ENCODE assay signal across 9 cellular contexts in the genomic region with DNA sequence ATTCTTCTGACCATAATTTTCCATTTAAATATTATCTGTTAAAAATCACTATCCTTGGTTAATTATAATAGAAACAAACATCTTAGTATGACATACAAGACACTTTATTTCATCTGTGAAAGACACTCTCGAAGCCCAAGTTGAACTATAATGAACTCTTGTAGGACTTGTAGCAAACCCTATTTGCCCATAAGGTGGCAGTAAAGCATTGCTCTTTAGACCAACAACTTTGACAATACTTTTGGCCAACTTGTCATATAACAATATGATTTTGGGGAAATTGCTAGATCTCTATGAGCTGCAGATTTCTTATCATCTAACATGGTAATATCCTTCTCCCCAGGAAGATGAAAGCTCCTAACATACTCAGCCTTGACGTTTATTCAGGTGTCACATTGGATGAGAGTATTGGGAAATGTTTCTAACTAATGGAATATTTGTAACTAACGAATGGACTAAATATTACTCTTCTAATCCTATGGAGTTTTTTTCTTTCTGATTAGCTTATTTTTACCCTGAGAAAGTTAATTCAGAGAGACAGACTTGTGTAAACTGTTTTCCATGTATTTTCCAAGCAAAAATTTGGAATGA. TPM values are rescaled to one million over a fixed set of nuclear protein-coding genes. Genes with fewer than 3 reads are reported as not detected.
A peak's percentile ranks its signal among the peaks of the same experiment; 100 is the strongest.
DNase-seq lines count a peak whose midpoint lies in the region; ATAC-seq and TF ChIP-seq lines count a peak whose summit lies in the region.
"Had no signal": no experiment of that assay in that cellular context is flagged by ENCODE, and none has a peak within 500 bp of the region (broad histone marks: within the 10 kb centered on the region; RNA-seq: fewer than 3 reads in every experiment).

No MANE protein-coding gene starts in this region.

- TF ChIP-seq CTCF in Calu3 (IDR thresholded peaks at IDR 0.05; ENCODE audit: unreplicated experiment) = peak; percentile 18
- peak; percentile 90 for TF ChIP-seq CTCF in RWPE1 (conservative IDR thresholded peaks at IDR 0.05; ENCODE audit: low read depth)

- no TSS peak for BruUV-seq in Calu3 (replicated peaks; lab: Mats Ljungman, UMichigan)

- no peaks in the 10 kb centered on the region for H3K27me3 Mint-ChIP-seq in Calu3 (ENCODE audit: unreplicated experiment)
- H3K27me3 Mint-ChIP-seq in natural killer cell treated with Interleukin-12 subunit alpha and Interleukin-12 subunit beta and Interleukin-15 and Interleukin-18, amount 100 ng/mL, for 72 hours = peaks cover 11 to 35% of the 10 kb centered on the region in 2 donors

- DNase-seq in Calu3 (peak; percentile 18), Kasumi-1 (lab: John Stamatoyannopoulos, UW) (peak; percentile 72 to 75), RWPE1 (ENCODE audit: low spot score) (peak; percentile 34), D341Med (ENCODE audit: low spot score) (no peak), T-helper 9 cell (no peak)
- no peak for DNase-seq in natural killer cell treated with Interleukin-12 subunit alpha and Interleukin-12 subunit beta and Interleukin-15 and Interleukin-18, amount 100 ng/mL, for 72 hours (ENCODE audit: low spot score)

- no peak overlapping the region for H3K27ac ChIP-seq in RWPE1
- H3K27ac ChIP-seq: SJSA1 had no signal

- no peak overlapping the region for H3K27ac Mint-ChIP-seq in Calu3 (ENCODE audit: unreplicated experiment)
- no peak overlapping the region for H3K27ac Mint-ChIP-seq in natural killer cell treated with Interleukin-12 subunit alpha and Interleukin-12 subunit beta and Interleukin-15 and Interleukin-18, amount 100 ng/mL, for 72 hours

- ATAC-seq in GM19463 (IDR thresholded peaks at IDR 0.05; ENCODE audit: unreplicated experiment) (peak; percentile 79), esophagus mucosa (peak; percentile 67)
- ATAC-seq in natural killer cell treated with Interleukin-12 subunit alpha and Interleukin-12 subunit beta and Interleukin-15 and Interleukin-18, amount 100 ng/mL, for 72 hours = peak; percentile 68 to 76

- H3K36me3 Mint-ChIP-seq in Calu3 (ENCODE audit: insufficient read depth, unreplicated experiment) = no peaks in the 10 kb centered on the region
- H3K36me3 Mint-ChIP-seq in natural killer cell treated with Interleukin-12 subunit alpha and Interleukin-12 subunit beta and Interleukin-15 and Interleukin-18, amount 100 ng/mL, for 72 hours = no peaks in the 10 kb centered on the region

- H3K4me1 Mint-ChIP-seq in Calu3 (ENCODE audit: low read depth, unreplicated experiment) = no peaks in the 10 kb centered on the region
- peaks cover 0 to 2% of the 10 kb centered on the region in 2 donors for H3K4me1 Mint-ChIP-seq in natural killer cell treated with Interleukin-12 subunit alpha and Interleukin-12 subunit beta and Interleukin-15 and Interleukin-18, amount 100 ng/mL, for 72 hours (ENCODE audit: low read depth in 2 of 2)

- POLR2A ChIA-PET in RWPE1 (lab: Yijun Ruan, JAX; ENCODE audit: low non-redundant PET) = no interaction called here

- CTCF ChIA-PET in Calu3 (lab: Charles Lee) (interaction anchor here (1.1 kb wide), 1 partner anchor 552 kb away, joined by 5 read pairs; no protein-coding TSS in a partner anchor), RWPE1 (lab: Yijun Ruan, JAX) (interaction anchor here (0.5 to 2.1 kb wide), 7 partner anchors 15 to 552 kb away, joined by 3 to 10 read pairs (median 5); no protein-coding TSS in a partner anchor)

- intact Hi-C loops in Calu3 (cut with micrococcal nuclease; ENCODE audit: unreplicated experiment) = loop anchor here (1.0 to 5.0 kb wide), 6 partner anchors 113 to 552 kb away; no protein-coding TSS in a partner anchor

- H3K4me3 Mint-ChIP-seq in Calu3 (ENCODE audit: low read depth, unreplicated experiment) = no peak overlapping the region
- no peak overlapping the region for H3K4me3 Mint-ChIP-seq in natural killer cell treated with Interleukin-12 subunit alpha and Interleukin-12 subunit beta and Interleukin-15 and Interleukin-18, amount 100 ng/mL, for 72 hours

- no peaks in the 10 kb centered on the region for H3K9me3 Mint-ChIP-seq in Calu3 (ENCODE audit: low read depth, unreplicated experiment)
- no peaks in the 10 kb centered on the region for H3K9me3 Mint-ChIP-seq in natural killer cell treated with Interleukin-12 subunit alpha and Interleukin-12 subunit beta and Interleukin-15 and Interleukin-18, amount 100 ng/mL, for 72 hours

RNA-seq across cellular contexts. Expression of a gene that starts 11.0 kb away (rescaled TPM):
- total RNA-seq in Calu3 (2022) (not detected in 2 replicates), esophagus mucosa (not detected)
- total RNA-seq in natural killer cell treated with Interleukin-12 subunit alpha and Interleukin-12 subunit beta and Interleukin-15 and Interleukin-18, amount 100 ng/mL, for 72 hours = not detected
- total RNA-seq: SJSA1 had no signal

RNA-seq across cellular contexts. Expression of a gene that starts 23.5 kb away (rescaled TPM):
- total RNA-seq in Calu3 (2022) (not detected in 2 replicates), esophagus mucosa (2.9 TPM)
- total RNA-seq in natural killer cell treated with Interleukin-12 subunit alpha and Interleukin-12 subunit beta and Interleukin-15 and Interleukin-18, amount 100 ng/mL, for 72 hours = not detected
- total RNA-seq: SJSA1 had no signal

RNA-seq across cellular contexts. Expression of a gene that starts 59.0 kb away (rescaled TPM):
- not detected in 2 replicates for total RNA-seq in Calu3 (2022)
- not detected for total RNA-seq in esophagus mucosa
- total RNA-seq in natural killer cell treated with Interleukin-12 subunit alpha and Interleukin-12 subunit beta and Interleukin-15 and Interleukin-18, amount 100 ng/mL, for 72 hours = not detected
- total RNA-seq: SJSA1 had no signal

Comparison
In these comparisons a context has a peak if more than half of its experiments do, and no peak if none do; other contexts are left out.
1. DNase-seq: peak in Calu3 (single experiment), Kasumi-1 (2 of 2) and RWPE1 (single experiment); none in natural killer cell treated with Interleukin-12 subunit alpha and Interleukin-12 subunit beta and Interleukin-15 and Interleukin-18, amount 100 ng/mL, for 72 hours (single experiment), D341Med (single experiment) and T-helper 9 cell (single experiment).
2. Peak in every context shown above with its lines, with median percentiles within 50 percentile points of each other: ATAC-seq.